Comparison of ENCODE assay signal across 26 cellular contexts in the genomic region with DNA sequence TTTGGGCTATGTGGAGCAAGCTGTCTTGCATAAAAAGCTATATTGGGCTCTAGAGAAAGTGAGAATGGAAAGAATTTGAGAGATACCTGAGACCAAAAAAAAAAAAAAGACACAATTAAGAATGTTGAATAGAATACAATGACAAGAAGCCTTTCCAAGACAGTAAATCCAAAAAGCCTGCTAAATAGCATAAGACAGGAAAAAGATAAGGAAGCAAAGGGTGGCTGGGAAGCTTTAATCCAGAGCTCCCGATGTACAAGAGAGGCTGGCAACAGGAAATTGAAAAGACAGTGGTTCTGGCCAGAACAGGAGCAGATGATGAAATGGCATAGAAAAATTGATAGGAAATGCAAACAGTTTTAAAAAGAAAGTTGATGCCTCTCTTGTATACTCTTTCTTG.
"Had no signal": no experiment of that assay in that cellular context is flagged by ENCODE, and none has a peak within 500 bp of the region (broad histone marks: within the 10 kb centered on the region; RNA-seq: fewer than 3 reads in every experiment).

No MANE protein-coding gene starts in this region.

- H3K27me3 Mint-ChIP-seq: activated CD4-positive, alpha-beta memory T cell treated with anti-CD3 and anti-CD28 coated beads, Interleukin-2, amount 10 ng/mL, durations not matched to agents 7 days and 5 days; activated naive CD8-positive, alpha-beta T cell; activated T-helper 17 cell treated with anti-CD3 and anti-CD28 coated beads, Interleukin-2, amount 50 U/mL, for 72 hours; T-cell had no signal

- H3K27ac ChIP-seq: brain microvascular endothelial cell, cardiac muscle cell, SJSA1, VCaP had no signal

- DNase-seq: activated CD4-positive, alpha-beta memory T cell treated with anti-CD3 and anti-CD28 coated beads, Interleukin-2, amount 10 ng/mL, durations not matched to agents 7 days and 5 days; activated CD4-positive, alpha-beta T cell treated with anti-CD3 and anti-CD28 coated beads, Interleukin-2, amount 50 U/mL, for 1 hour; activated CD4-positive, CD25-positive, alpha-beta regulatory T cell; activated gamma-delta T cell; activated naive CD4-positive, alpha-beta T cell treated with anti-CD3 and anti-CD28 coated beads for 36 hours; activated T-cell treated with anti-CD3 and anti-CD28 coated beads for 4 hours; activated T-cell treated with anti-CD3 and anti-CD28 coated beads, Interleukin-2, amount 50 U/mL, for 48 hours; brain microvascular endothelial cell; Karpas-422; NCI-H1105 treated with DMSO at 0.1 percent for 48 hours; NCI-H1436 treated with DMSO at 0.1 percent for 48 hours; NCI-H187; NCI-H2081 treated with DMSO at 0.1 percent for 48 hours; NCI-H2171; NCI-H2227 treated with DMSO at 0.1 percent for 48 hours; NCI-H526 treated with DMSO at 0.1 percent for 48 hours; PC-3; SHP77; T-cell; T-helper 2 cell had no signal

- H3K4me3 Mint-ChIP-seq: activated CD4-positive, alpha-beta memory T cell treated with anti-CD3 and anti-CD28 coated beads, Interleukin-2, amount 10 ng/mL, durations not matched to agents 7 days and 5 days; activated naive CD4-positive, alpha-beta T cell treated with anti-CD3 and anti-CD28 coated beads for 36 hours; activated naive CD8-positive, alpha-beta T cell; activated T-helper 17 cell treated with anti-CD3 and anti-CD28 coated beads, Interleukin-2, amount 50 U/mL, for 72 hours; T-cell had no signal

- H3K27me3 ChIP-seq: brain microvascular endothelial cell, cardiac muscle cell, SJSA1 had no signal

- H3K36me3 Mint-ChIP-seq: activated naive CD8-positive, alpha-beta T cell; T-cell had no signal

- H3K4me1 Mint-ChIP-seq: activated CD4-positive, alpha-beta memory T cell treated with anti-CD3 and anti-CD28 coated beads, Interleukin-2, amount 10 ng/mL, durations not matched to agents 7 days and 5 days; activated T-helper 17 cell treated with anti-CD3 and anti-CD28 coated beads, Interleukin-2, amount 50 U/mL, for 72 hours; T-cell had no signal

- H3K4me3 ChIP-seq: cardiac muscle cell, K562, SJSA1 had no signal

- H3K9me3 Mint-ChIP-seq: activated naive CD4-positive, alpha-beta T cell treated with anti-CD3 and anti-CD28 coated beads for 36 hours had no signal

- ATAC-seq: activated T-helper 17 cell treated with anti-CD3 and anti-CD28 coated beads, Interleukin-2, amount 50 U/mL, for 72 hours; K562; PC-3; T-cell had no signal

- H3K36me3 ChIP-seq: brain microvascular endothelial cell, cardiac muscle cell, SJSA1 had no signal

- H3K27ac Mint-ChIP-seq: activated CD4-positive, alpha-beta memory T cell treated with anti-CD3 and anti-CD28 coated beads, Interleukin-2, amount 10 ng/mL, durations not matched to agents 7 days and 5 days; activated naive CD4-positive, alpha-beta T cell treated with anti-CD3 and anti-CD28 coated beads for 36 hours; activated naive CD8-positive, alpha-beta T cell; activated T-helper 17 cell treated with anti-CD3 and anti-CD28 coated beads, Interleukin-2, amount 50 U/mL, for 72 hours; T-cell had no signal

- H3K4me1 ChIP-seq: SJSA1 had no signal
